22 cellular contexts compared by ENCODE assay signal in the genomic region with DNA sequence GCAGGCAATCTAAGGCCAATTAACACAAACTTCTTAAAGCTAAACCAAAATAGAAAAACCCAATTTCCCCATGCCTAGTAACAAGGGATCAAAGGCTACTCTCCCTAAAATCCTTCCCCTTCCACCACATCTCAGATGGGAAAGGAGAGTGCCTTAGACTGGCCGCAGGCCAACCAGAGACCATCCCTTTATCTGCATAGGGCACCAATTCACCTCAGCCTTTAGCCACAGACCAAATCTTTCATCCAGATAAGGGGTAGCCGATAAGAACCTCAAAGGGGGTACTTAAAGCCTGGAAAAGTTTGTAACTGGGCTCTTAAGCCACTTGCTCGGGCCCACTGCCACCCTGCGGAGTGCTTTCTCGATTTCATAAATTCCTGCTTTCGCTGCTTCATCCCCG.
"Had no signal": no experiment of that assay in that cellular context is flagged by ENCODE, and none has a peak within 500 bp of the region (broad histone marks: within the 10 kb centered on the region; RNA-seq: fewer than 3 reads in every experiment).

No MANE protein-coding gene starts in this region.

- DNase-seq: activated CD4-positive, alpha-beta memory T cell treated with anti-CD3 and anti-CD28 coated beads for 36 hours; activated CD4-positive, alpha-beta T cell treated with anti-CD3 and anti-CD28 coated beads, Interleukin-2, amount 10 ng/mL, durations not matched to agents 7 days and 5 days; activated CD4-positive, CD25-positive, alpha-beta regulatory T cell; activated CD8-positive, alpha-beta memory T cell treated with anti-CD3 and anti-CD28 coated beads for 24 hours; activated gamma-delta T cell treated with Interleukin-2 at 50 U/mL for 16 hours; activated naive CD4-positive, alpha-beta T cell treated with anti-CD3 and anti-CD28 coated beads, Interleukin-2, amount 10 ng/mL, durations not matched to agents 7 days and 5 days; activated naive CD8-positive, alpha-beta T cell treated with anti-CD3 and anti-CD28 coated beads for 36 hours; activated T-cell treated with anti-CD3 and anti-CD28 coated beads, Interleukin-2, amount 50 U/mL, for 48 hours; anterior cingulate cortex; cerebellar nuclear complex; Kasumi-1; NCI-H1105 treated with DMSO at 0.1 percent for 48 hours; NCI-H146; NCI-H187 treated with DMSO at 0.1 percent for 48 hours; NCI-H2081 treated with DMSO at 0.1 percent for 48 hours; NCI-H446; NCI-H524; PC-3; SIG-M5; T-helper 17 cell; T-helper 9 cell had no signal

- ATAC-seq: PC-3, T-helper 17 cell had no signal

- H3K36me3 Mint-ChIP-seq: activated CD4-positive, alpha-beta memory T cell treated with anti-CD3 and anti-CD28 coated beads for 36 hours; activated naive CD4-positive, alpha-beta T cell treated with anti-CD3 and anti-CD28 coated beads, Interleukin-2, amount 10 ng/mL, durations not matched to agents 7 days and 5 days; activated naive CD8-positive, alpha-beta T cell treated with anti-CD3 and anti-CD28 coated beads for 36 hours had no signal

- H3K4me1 Mint-ChIP-seq: activated CD4-positive, alpha-beta T cell treated with anti-CD3 and anti-CD28 coated beads, Interleukin-2, amount 10 ng/mL, durations not matched to agents 7 days and 5 days; activated naive CD4-positive, alpha-beta T cell treated with anti-CD3 and anti-CD28 coated beads, Interleukin-2, amount 10 ng/mL, durations not matched to agents 7 days and 5 days; activated naive CD8-positive, alpha-beta T cell treated with anti-CD3 and anti-CD28 coated beads for 36 hours; T-helper 17 cell had no signal

- H3K27me3 Mint-ChIP-seq: activated CD4-positive, alpha-beta memory T cell treated with anti-CD3 and anti-CD28 coated beads for 36 hours; activated CD4-positive, alpha-beta T cell treated with anti-CD3 and anti-CD28 coated beads, Interleukin-2, amount 10 ng/mL, durations not matched to agents 7 days and 5 days; activated naive CD4-positive, alpha-beta T cell treated with anti-CD3 and anti-CD28 coated beads, Interleukin-2, amount 10 ng/mL, durations not matched to agents 7 days and 5 days; T-helper 17 cell had no signal

- H3K4me3 Mint-ChIP-seq: activated CD4-positive, alpha-beta memory T cell treated with anti-CD3 and anti-CD28 coated beads for 36 hours; activated CD4-positive, alpha-beta T cell treated with anti-CD3 and anti-CD28 coated beads, Interleukin-2, amount 10 ng/mL, durations not matched to agents 7 days and 5 days; activated naive CD4-positive, alpha-beta T cell treated with anti-CD3 and anti-CD28 coated beads, Interleukin-2, amount 10 ng/mL, durations not matched to agents 7 days and 5 days; activated naive CD8-positive, alpha-beta T cell treated with anti-CD3 and anti-CD28 coated beads for 36 hours; T-helper 17 cell had no signal

- H3K27ac Mint-ChIP-seq: activated CD4-positive, alpha-beta memory T cell treated with anti-CD3 and anti-CD28 coated beads for 36 hours; activated CD4-positive, alpha-beta T cell treated with anti-CD3 and anti-CD28 coated beads, Interleukin-2, amount 10 ng/mL, durations not matched to agents 7 days and 5 days; activated naive CD4-positive, alpha-beta T cell treated with anti-CD3 and anti-CD28 coated beads, Interleukin-2, amount 10 ng/mL, durations not matched to agents 7 days and 5 days; activated naive CD8-positive, alpha-beta T cell treated with anti-CD3 and anti-CD28 coated beads for 36 hours; activated T-helper 2 cell treated with anti-CD3 and anti-CD28 coated beads, Interferon-gamma antibody, Interleukin-2, Interleukin-4, amounts not matched to agents 10 μg/mL and 5 μg/mL and 100 μg/mL, durations not matched to agents 14 hours and 24 hours and 36 hours; T-helper 17 cell had no signal

- H3K9me3 Mint-ChIP-seq: activated CD4-positive, alpha-beta memory T cell treated with anti-CD3 and anti-CD28 coated beads for 36 hours; activated CD4-positive, alpha-beta T cell treated with anti-CD3 and anti-CD28 coated beads, Interleukin-2, amount 10 ng/mL, durations not matched to agents 7 days and 5 days; activated naive CD4-positive, alpha-beta T cell treated with anti-CD3 and anti-CD28 coated beads, Interleukin-2, amount 10 ng/mL, durations not matched to agents 7 days and 5 days; activated naive CD8-positive, alpha-beta T cell treated with anti-CD3 and anti-CD28 coated beads for 36 hours; activated T-helper 2 cell treated with anti-CD3 and anti-CD28 coated beads, Interferon-gamma antibody, Interleukin-2, Interleukin-4, amounts not matched to agents 10 μg/mL and 5 μg/mL and 100 μg/mL, durations not matched to agents 14 hours and 24 hours and 36 hours had no signal
